ENCODE assay signal across 27 cellular contexts in the genomic region with DNA sequence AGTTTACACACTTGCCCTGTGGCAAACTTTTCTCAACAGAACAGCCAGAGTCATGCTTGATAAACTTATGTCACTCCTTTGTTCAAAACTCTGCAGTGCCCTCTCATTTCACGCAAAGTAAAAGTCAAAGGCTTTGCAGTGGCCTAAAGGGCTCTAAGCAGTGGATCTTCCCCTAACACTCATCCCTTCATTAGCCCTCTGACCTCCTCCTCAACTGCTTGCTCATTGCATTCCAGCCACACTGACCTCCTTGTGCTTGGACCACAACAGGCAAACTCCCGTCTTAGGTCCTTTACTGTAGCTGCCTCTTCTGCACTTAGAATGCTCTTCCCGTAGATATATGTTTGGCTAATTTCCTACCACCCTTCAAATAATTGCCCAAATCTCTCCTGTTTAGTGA.
"Had no signal": no experiment of that assay in that cellular context is flagged by ENCODE, and none has a peak within 500 bp of the region (broad histone marks: within the 10 kb centered on the region; RNA-seq: fewer than 3 reads in every experiment).

No MANE protein-coding gene starts in this region.

- H3K36me3 ChIP-seq: esophagus muscularis mucosa, sigmoid colon, stomach, thyroid gland, upper lobe of right lung had no signal

- H3K9me3 Mint-ChIP-seq: activated CD8-positive, alpha-beta T cell treated with anti-CD3 and anti-CD28 coated beads for 36 hours; activated naive CD4-positive, alpha-beta T cell treated with anti-CD3 and anti-CD28 coated beads, Interleukin-2, amount 50 U/mL, for 72 hours; central memory CD8-positive, alpha-beta T cell; dendritic cell treated with granulocyte-macrophage colony-stimulating factor and Interleukin-4, amounts not matched to agents 40 ng/mL and 50 ng/mL, for 4 days; natural killer cell treated with Interleukin-12 subunit alpha and Interleukin-12 subunit beta and Interleukin-15 and Interleukin-18, amount 100 ng/mL, for 72 hours had no signal

- H3K27ac Mint-ChIP-seq: activated CD8-positive, alpha-beta T cell treated with anti-CD3 and anti-CD28 coated beads for 36 hours; activated naive CD4-positive, alpha-beta T cell treated with anti-CD3 and anti-CD28 coated beads, Interleukin-2, amount 50 U/mL, for 72 hours; dendritic cell treated with granulocyte-macrophage colony-stimulating factor and Interleukin-4, amounts not matched to agents 40 ng/mL and 50 ng/mL, for 4 days; natural killer cell treated with Interleukin-12 subunit alpha and Interleukin-12 subunit beta and Interleukin-15 and Interleukin-18, amount 100 ng/mL, for 72 hours; stimulated activated naive B cell treated with anti-CD40 and anti-IgM and Interleukin-4, amounts not matched to agents 10 μg/mL and 1 μg/mL and 100 μg/mL, for 72 hours; T-helper 17 cell had no signal

- ATAC-seq: activated CD8-positive, alpha-beta T cell treated with anti-CD3 and anti-CD28 coated beads for 36 hours; activated naive CD4-positive, alpha-beta T cell treated with anti-CD3 and anti-CD28 coated beads, Interleukin-2, amount 50 U/mL, for 72 hours; mucosa of descending colon; natural killer cell treated with Interleukin-12 subunit alpha and Interleukin-12 subunit beta and Interleukin-15 and Interleukin-18, amount 100 ng/mL, for 72 hours; psoas muscle; stimulated activated naive B cell treated with anti-CD40 and anti-IgM and Interleukin-4, amounts not matched to agents 10 μg/mL and 1 μg/mL and 100 μg/mL, for 72 hours; T-helper 17 cell; upper lobe of right lung had no signal

- H3K36me3 Mint-ChIP-seq: natural killer cell treated with Interleukin-12 subunit alpha and Interleukin-12 subunit beta and Interleukin-15 and Interleukin-18, amount 100 ng/mL, for 72 hours had no signal

- H3K4me3 ChIP-seq: esophagus muscularis mucosa, hepatocyte, lung, mucosa of descending colon, psoas muscle, sigmoid colon, smooth muscle cell, stomach, thyroid gland, upper lobe of right lung had no signal

- H3K27ac ChIP-seq: esophagus muscularis mucosa, hepatocyte, parathyroid adenoma, psoas muscle, sigmoid colon, stomach, thyroid gland, upper lobe of right lung had no signal

- DNase-seq: activated CD4-positive, alpha-beta T cell treated with anti-CD3 and anti-CD28 coated beads for 1 hour; activated CD4-positive, alpha-beta T cell treated with anti-CD3 and anti-CD28 coated beads, Interleukin-2, amount 50 U/mL, for 1 hour; activated CD8-positive, alpha-beta T cell treated with anti-CD3 and anti-CD28 coated beads for 36 hours; activated naive CD4-positive, alpha-beta T cell; activated T-cell treated with anti-CD3 and anti-CD28 coated beads, Interleukin-2, amount 50 U/mL, for 48 hours; anterior cingulate cortex; effector CD4-positive, alpha-beta T cell; mucosa of descending colon; nucleus accumbens; psoas muscle; sigmoid colon; stimulated activated CD4-positive, alpha-beta T cell treated with anti-CD3 and anti-CD28 coated beads, Interleukin-15, amount 100 ng/mL, for 24 hours; stimulated activated CD4-positive, alpha-beta T cell treated with anti-CD3 and anti-CD28 coated beads, Interleukin-2, amount 100 ng/mL, for 24 hours; stimulated activated naive B cell treated with anti-CD40 and anti-IgM and Interleukin-4, amounts not matched to agents 10 μg/mL and 1 μg/mL and 100 μg/mL, for 72 hours; stomach; T-helper 17 cell; thyroid gland; upper lobe of right lung had no signal

- H3K27me3 ChIP-seq: esophagus muscularis mucosa, hepatocyte, sigmoid colon, thyroid gland, upper lobe of right lung had no signal

- H3K4me3 Mint-ChIP-seq: activated CD8-positive, alpha-beta T cell treated with anti-CD3 and anti-CD28 coated beads for 36 hours; central memory CD8-positive, alpha-beta T cell; dendritic cell treated with granulocyte-macrophage colony-stimulating factor and Interleukin-4, amounts not matched to agents 40 ng/mL and 50 ng/mL, for 4 days; natural killer cell treated with Interleukin-12 subunit alpha and Interleukin-12 subunit beta and Interleukin-15 and Interleukin-18, amount 100 ng/mL, for 72 hours; stimulated activated naive B cell treated with anti-CD40 and anti-IgM and Interleukin-4, amounts not matched to agents 10 μg/mL and 1 μg/mL and 100 μg/mL, for 72 hours; T-helper 17 cell had no signal

- H3K9me3 ChIP-seq: esophagus muscularis mucosa, mucosa of descending colon, psoas muscle, sigmoid colon, stomach, thyroid gland, upper lobe of right lung had no signal
